9 cellular contexts compared by ENCODE assay signal in the genomic region with DNA sequence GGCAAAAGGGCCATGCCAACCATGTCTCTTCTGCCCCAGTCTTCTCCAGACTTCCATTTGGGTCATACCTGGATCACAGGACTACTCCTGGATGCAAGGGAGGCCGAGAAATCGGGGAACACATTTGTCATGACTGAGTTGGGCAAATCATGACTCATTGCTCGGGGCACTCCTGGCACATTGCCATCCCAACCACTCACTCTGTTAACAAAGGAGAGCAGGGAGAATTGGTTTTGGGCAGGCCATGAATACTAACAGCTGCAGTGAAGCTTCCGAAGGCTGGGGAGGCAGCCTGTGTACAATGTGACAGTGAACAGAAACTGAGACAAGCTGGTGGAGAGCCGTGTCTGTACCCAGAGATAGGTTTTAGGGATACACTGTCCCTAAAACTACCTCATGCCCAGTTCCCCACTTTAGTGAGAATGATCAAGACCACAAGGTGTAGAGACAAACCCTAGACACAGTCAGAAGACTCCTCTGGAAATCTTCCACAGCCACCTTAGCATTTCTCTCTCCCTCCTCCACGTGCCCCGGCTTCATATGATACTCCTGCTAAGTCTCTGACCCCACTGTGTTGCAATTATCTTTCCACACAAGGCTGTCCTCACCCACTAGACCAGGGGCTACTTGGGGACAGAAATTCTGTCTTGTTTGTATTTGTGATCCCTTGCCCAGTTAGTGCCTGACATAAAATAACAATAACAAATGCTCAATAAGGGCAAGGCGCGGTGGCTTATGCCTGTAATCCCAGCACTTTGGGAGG. TPM values are rescaled to one million over a fixed set of nuclear protein-coding genes. Genes with fewer than 3 reads are reported as not detected.
DNase-seq lines count a peak whose midpoint lies in the region; ATAC-seq and TF ChIP-seq lines count a peak whose summit lies in the region.
"Had no signal": no experiment of that assay in that cellular context is flagged by ENCODE, and none has a peak within 500 bp of the region (broad histone marks: within the 10 kb centered on the region; RNA-seq: fewer than 3 reads in every experiment).

No MANE protein-coding gene starts in this region.

- H3K4me1 Mint-ChIP-seq in activated T-helper 2 cell treated with anti-CD3 and anti-CD28 coated beads, Interferon-gamma antibody, Interleukin-2, Interleukin-4, amounts not matched to agents 10 μg/mL and 5 μg/mL and 100 μg/mL, durations not matched to agents 14 hours and 24 hours and 36 hours (ENCODE audit: low read depth), result no peaks in the 10 kb centered on the region

- H3K9me3 ChIP-seq in BE2C (no peaks in the 10 kb centered on the region), mucosa of descending colon (no peaks in the 10 kb centered on the region)

- H3K9me3 Mint-ChIP-seq in activated T-helper 2 cell treated with anti-CD3 and anti-CD28 coated beads, Interferon-gamma antibody, Interleukin-2, Interleukin-4, amounts not matched to agents 10 μg/mL and 5 μg/mL and 100 μg/mL, durations not matched to agents 14 hours and 24 hours and 36 hours, result no peaks in the 10 kb centered on the region

- H3K36me3 Mint-ChIP-seq in activated T-helper 2 cell treated with anti-CD3 and anti-CD28 coated beads, Interferon-gamma antibody, Interleukin-2, Interleukin-4, amounts not matched to agents 10 μg/mL and 5 μg/mL and 100 μg/mL, durations not matched to agents 14 hours and 24 hours and 36 hours (ENCODE audit: low read depth), result no peaks in the 10 kb centered on the region

- no peak overlapping the region for H3K27ac Mint-ChIP-seq in activated T-helper 2 cell treated with anti-CD3 and anti-CD28 coated beads, Interferon-gamma antibody, Interleukin-2, Interleukin-4, amounts not matched to agents 10 μg/mL and 5 μg/mL and 100 μg/mL, durations not matched to agents 14 hours and 24 hours and 36 hours
- H3K27ac Mint-ChIP-seq: progenitor cell of endocrine pancreas had no signal

- H3K4me1 ChIP-seq in BE2C (peaks cover 9% of the 10 kb centered on the region), mucosa of descending colon (ENCODE audit: low read depth) (peaks cover 2% of the 10 kb centered on the region)

- intact Hi-C loops in activated T-helper 2 cell treated with anti-CD3 and anti-CD28 coated beads, Interferon-gamma antibody, Interleukin-2, Interleukin-4, amounts not matched to agents 10 μg/mL and 5 μg/mL and 100 μg/mL, durations not matched to agents 14 hours and 24 hours and 36 hours (cut with micrococcal nuclease), result no loop called here
- intact Hi-C loops in mucosa of descending colon (cut with DNase I, micrococcal nuclease), result no loop called here

- no peak overlapping the region for H3K4me3 ChIP-seq in BE2C (ENCODE audit: low read depth, low read length)
- H3K4me3 ChIP-seq in mucosa of descending colon, result no peak overlapping the region

- no peak for TF ChIP-seq CTCF in BE2C (IDR thresholded peaks at IDR 0.05; ENCODE audit: low read depth, low read length)
- no peak for TF ChIP-seq CTCF in mucosa of descending colon (IDR thresholded peaks at IDR 0.05)

- no peaks in the 10 kb centered on the region for H3K27me3 ChIP-seq in BE2C

- H3K4me3 Mint-ChIP-seq in activated T-helper 2 cell treated with anti-CD3 and anti-CD28 coated beads, Interferon-gamma antibody, Interleukin-2, Interleukin-4, amounts not matched to agents 10 μg/mL and 5 μg/mL and 100 μg/mL, durations not matched to agents 14 hours and 24 hours and 36 hours (ENCODE audit: low read depth), result no peak overlapping the region

- DNase-seq in BE2C, result peak; percentile 77
- peak; percentile 97 for DNase-seq in LHCN-M2 (ENCODE audit: low read depth)
- DNase-seq in SW480 (ENCODE audit: low spot score), result peak; percentile 82
- peak; percentile 32 for DNase-seq in islet precursor cell
- DNase-seq in NCI-H1930 (lab: John Stamatoyannopoulos, UW), result no peak
- no peak for DNase-seq in pons (ENCODE audit: low spot score)
- no peak for DNase-seq in activated T-helper 2 cell treated with anti-CD3 and anti-CD28 coated beads, Interferon-gamma antibody, Interleukin-2, Interleukin-4, amounts not matched to agents 10 μg/mL and 5 μg/mL and 100 μg/mL, durations not matched to agents 14 hours and 24 hours and 36 hours (ENCODE audit: low spot score)
- no peak for DNase-seq in mucosa of descending colon

- no peaks in the 10 kb centered on the region for H3K36me3 ChIP-seq in BE2C
- H3K36me3 ChIP-seq in mucosa of descending colon (ENCODE audit: low read depth), result no peaks in the 10 kb centered on the region

- no peak for ATAC-seq in mucosa of descending colon

- peaks cover 6% of the 10 kb centered on the region for H3K27me3 Mint-ChIP-seq in activated T-helper 2 cell treated with anti-CD3 and anti-CD28 coated beads, Interferon-gamma antibody, Interleukin-2, Interleukin-4, amounts not matched to agents 10 μg/mL and 5 μg/mL and 100 μg/mL, durations not matched to agents 14 hours and 24 hours and 36 hours (ENCODE audit: low read depth)

RNA-seq across cellular contexts. Expression of a gene that starts 10.5 kb away (rescaled TPM):
- polyA plus RNA-seq in BE2C (2012; ENCODE audit: insufficient read depth, insufficient read length, low read depth), result 7.8 TPM
- total RNA-seq in LHCN-M2 (2014; rRNA removed) (63.2 and 72.7 TPM in 2 replicates), mucosa of descending colon (10 to 100 TPM in 1 of 3 donors, 1 to 10 TPM in 2; 5.0 to 13.6 (median 5.1) TPM)
- 16.0 TPM for polyA plus RNA-seq in LHCN-M2 (2012)
- total RNA-seq in activated T-helper 2 cell treated with anti-CD3 and anti-CD28 coated beads, Interferon-gamma antibody, Interleukin-2, Interleukin-4, amounts not matched to agents 10 μg/mL and 5 μg/mL and 100 μg/mL, durations not matched to agents 14 hours and 24 hours and 36 hours, result 70.7 and 73.1 TPM in 2 replicates

RNA-seq across cellular contexts. Expression of a gene that starts 41.7 kb away (rescaled TPM):
- 17.1 TPM for polyA plus RNA-seq in BE2C (2012; ENCODE audit: insufficient read depth, insufficient read length, low read depth)
- total RNA-seq in LHCN-M2 (2014; rRNA removed) (3.3 and 8.7 TPM in 2 replicates), mucosa of descending colon (10 to 100 TPM; 12.6 to 32.1 (median 28.7) TPM)
- polyA plus RNA-seq in LHCN-M2 (2012), result 4.0 TPM
- total RNA-seq in activated T-helper 2 cell treated with anti-CD3 and anti-CD28 coated beads, Interferon-gamma antibody, Interleukin-2, Interleukin-4, amounts not matched to agents 10 μg/mL and 5 μg/mL and 100 μg/mL, durations not matched to agents 14 hours and 24 hours and 36 hours, result 16.1 and 17.9 TPM in 2 replicates

Comparison
In these comparisons a context has a peak if more than half of its experiments do, and no peak if none do; other contexts are left out.
1. DNase-seq: peak in BE2C (single experiment), LHCN-M2 (single experiment), SW480 (single experiment) and islet precursor cell (single experiment); none in NCI-H1930 (0 of 2), pons (single experiment), activated T-helper 2 cell treated with anti-CD3 and anti-CD28 coated beads, Interferon-gamma antibody, Interleukin-2, Interleukin-4, amounts not matched to agents 10 μg/mL and 5 μg/mL and 100 μg/mL, durations not matched to agents 14 hours and 24 hours and 36 hours (single experiment) and mucosa of descending colon (0 of 3).